In the genomic region with DNA sequence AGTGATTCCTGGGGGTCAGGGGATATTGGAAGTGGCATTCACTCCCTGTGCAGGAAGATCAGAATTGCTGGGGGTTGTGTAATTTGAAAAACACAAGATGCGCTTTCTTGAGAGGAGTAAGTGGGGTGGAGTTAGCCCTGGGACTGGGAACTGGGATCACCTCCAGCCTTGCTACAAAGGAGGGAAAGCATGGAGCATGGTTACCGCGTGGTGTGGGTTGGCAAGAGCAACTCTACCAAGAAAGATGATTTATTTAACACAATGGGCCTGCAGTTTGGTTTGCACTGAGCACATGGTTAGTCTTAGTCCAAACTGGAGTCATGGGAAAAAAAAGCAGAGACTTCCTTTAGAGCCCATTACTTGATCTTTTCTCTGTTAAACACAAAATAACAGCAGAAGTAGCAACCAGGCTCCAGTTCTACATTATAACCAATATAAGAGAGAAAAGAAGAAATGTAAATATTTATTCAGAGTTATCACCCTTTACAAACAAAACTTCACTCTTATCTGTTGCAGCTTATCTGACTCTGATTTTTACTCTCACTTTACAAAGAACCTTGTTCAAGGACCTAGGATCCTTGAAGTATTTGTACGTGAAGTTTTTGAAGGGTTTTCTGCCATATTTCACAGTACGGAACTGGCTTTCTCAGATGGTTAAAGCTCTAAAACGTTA, we compare ENCODE assay signal across 26 cellular contexts. TPM values are rescaled to one million over a fixed set of nuclear protein-coding genes. Genes with fewer than 3 reads are reported as not detected.
DNase-seq lines count a peak whose midpoint lies in the region; ATAC-seq, FAIRE-seq and TF ChIP-seq lines count a peak whose summit lies in the region.
"Had no signal": no experiment of that assay in that cellular context is flagged by ENCODE, and none has a peak within 500 bp of the region (broad histone marks: within the 10 kb centered on the region; RNA-seq: fewer than 3 reads in every experiment).

No MANE protein-coding gene starts in this region.

- H3K27ac ChIP-seq in CD8-positive, alpha-beta memory T cell (ENCODE audit: low read depth, low read length) = no peak overlapping the region
- peak overlapping the region; percentile 89 for H3K27ac ChIP-seq in VCaP
- H3K27ac ChIP-seq: spleen, thoracic aorta had no signal

- H3K4me3 ChIP-seq in CD8-positive, alpha-beta memory T cell (ENCODE audit: low read length) = no peak overlapping the region
- H3K4me3 ChIP-seq: lung, thoracic aorta had no signal

- H3K36me3 ChIP-seq in CD8-positive, alpha-beta memory T cell (ENCODE audit: insufficient read depth, low read length) = no peaks in the 10 kb centered on the region
- H3K36me3 ChIP-seq: spleen, thoracic aorta had no signal

- H3K4me3 Mint-ChIP-seq in CD8-positive, alpha-beta memory T cell = peak overlapping the region in 6 of 7 donors; percentile 25 to 98 (median 80)
- peak overlapping the region; percentile 55 for H3K4me3 Mint-ChIP-seq in memory B cell
- H3K4me3 Mint-ChIP-seq in stimulated activated naive B cell treated with anti-CD40 and anti-IgM and Interleukin-4, amounts not matched to agents 10 μg/mL and 1 μg/mL and 100 μg/mL, for 72 hours = no peak overlapping the region

- peaks cover 0 to 2% of the 10 kb centered on the region in 2 donors for H3K27me3 Mint-ChIP-seq in CD8-positive, alpha-beta memory T cell
- no peaks in the 10 kb centered on the region for H3K27me3 Mint-ChIP-seq in memory B cell
- H3K27me3 Mint-ChIP-seq in stimulated activated naive B cell treated with anti-CD40 and anti-IgM and Interleukin-4, amounts not matched to agents 10 μg/mL and 1 μg/mL and 100 μg/mL, for 72 hours = no peaks in the 10 kb centered on the region

- POLR2A ChIA-PET in CD8-positive, alpha-beta memory T cell (lab: Charles Lee) = interaction anchor here (0.6 kb wide), 1 partner anchor 22 kb away, joined by 3 read pairs; no protein-coding TSS in a partner anchor

- no peak for TF ChIP-seq CTCF in VCaP (conservative IDR thresholded peaks at IDR 0.05)

- CTCF ChIA-PET in CD8-positive, alpha-beta memory T cell (lab: Charles Lee) = interaction anchor here (0.6 to 1.8 kb wide), 3 partner anchors 11 to 56 kb away, joined by 3 to 7 read pairs (median 4); no protein-coding TSS in a partner anchor

- no peak for FAIRE-seq in HTR-8/SVneo (lab: Jason Lieb, UNC)
- FAIRE-seq: GM18507, TTC549 had no signal

- peaks cover 42% of the 10 kb centered on the region for H3K4me1 ChIP-seq in CD8-positive, alpha-beta memory T cell (ENCODE audit: insufficient read depth, low read length)

- H3K27ac Mint-ChIP-seq in CD8-positive, alpha-beta memory T cell = peak overlapping the region in 1 of 8 donors; percentile 29
- H3K27ac Mint-ChIP-seq in memory B cell = peak overlapping the region; percentile 98
- H3K27ac Mint-ChIP-seq in stimulated activated naive B cell treated with anti-CD40 and anti-IgM and Interleukin-4, amounts not matched to agents 10 μg/mL and 1 μg/mL and 100 μg/mL, for 72 hours = peak overlapping the region; percentile 16

- peaks cover 0 to 2% (median 0%) of the 10 kb centered on the region in 5 donors for H3K9me3 Mint-ChIP-seq in CD8-positive, alpha-beta memory T cell
- no peaks in the 10 kb centered on the region for H3K9me3 Mint-ChIP-seq in memory B cell
- H3K9me3 Mint-ChIP-seq in stimulated activated naive B cell treated with anti-CD40 and anti-IgM and Interleukin-4, amounts not matched to agents 10 μg/mL and 1 μg/mL and 100 μg/mL, for 72 hours = no peaks in the 10 kb centered on the region

- ATAC-seq in memory B cell (ENCODE audit: low read depth) = no peak
- no peak for ATAC-seq in stimulated activated naive B cell treated with anti-CD40 and anti-IgM and Interleukin-4, amounts not matched to agents 10 μg/mL and 1 μg/mL and 100 μg/mL, for 72 hours (replicated peaks)
- no peak for ATAC-seq in esophagus mucosa
- ATAC-seq: Panc1 had no signal

- H3K27me3 ChIP-seq in CD8-positive, alpha-beta memory T cell (ENCODE audit: insufficient read depth, low read length, poor library complexity, severe bottlenecking) = no peaks in the 10 kb centered on the region
- H3K27me3 ChIP-seq: spleen had no signal

- DNase-seq in CD8-positive, alpha-beta memory T cell = no peak
- DNase-seq in memory B cell (ENCODE audit: low spot score in 2 of 2) (no peak), cerebellar cortex (ENCODE audit: low spot score) (no peak), HTR-8/SVneo (ENCODE audit: insufficient read length, low spot score) (no peak)
- DNase-seq in stimulated activated naive B cell treated with anti-CD40 and anti-IgM and Interleukin-4, amounts not matched to agents 10 μg/mL and 1 μg/mL and 100 μg/mL, for 72 hours = no peak
- DNase-seq: activated CD4-positive, alpha-beta T cell treated with anti-CD3 and anti-CD28 coated beads for 1 hour; amniotic stem cell; DMS79; GOT3; KBM-7; NCI-H146; NCI-H510A; NK-92 treated with Interleukin-12 subunit alpha and Interleukin-12 subunit beta, amount 100 ng/mL, for 24 hours; SIG-M5; spleen; stimulated activated CD4-positive, alpha-beta T cell treated with anti-CD3 and anti-CD28 coated beads, Interleukin-4, amount 100 ng/mL, for 1 hour; stimulated activated naive CD4-positive, alpha-beta T cell; T-helper 1 cell had no signal

- H3K4me1 Mint-ChIP-seq in CD8-positive, alpha-beta memory T cell = peaks cover 36 to 53% (median 48%) of the 10 kb centered on the region in 3 donors
- H3K4me1 Mint-ChIP-seq in memory B cell = peaks cover 43% of the 10 kb centered on the region
- peaks cover 37 to 67% of the 10 kb centered on the region in 2 donors for H3K4me1 Mint-ChIP-seq in stimulated activated naive B cell treated with anti-CD40 and anti-IgM and Interleukin-4, amounts not matched to agents 10 μg/mL and 1 μg/mL and 100 μg/mL, for 72 hours

- no peaks in the 10 kb centered on the region for H3K9me3 ChIP-seq in CD8-positive, alpha-beta memory T cell (ENCODE audit: low read length)
- H3K9me3 ChIP-seq: spleen, thoracic aorta had no signal

- H3K36me3 Mint-ChIP-seq in CD8-positive, alpha-beta memory T cell = peaks cover 0 to 19% (median 6%) of the 10 kb centered on the region in 3 donors
- no peaks in the 10 kb centered on the region for H3K36me3 Mint-ChIP-seq in memory B cell
- H3K36me3 Mint-ChIP-seq in stimulated activated naive B cell treated with anti-CD40 and anti-IgM and Interleukin-4, amounts not matched to agents 10 μg/mL and 1 μg/mL and 100 μg/mL, for 72 hours = peaks cover 22% of the 10 kb centered on the region in 2 donors

RNA-seq across cellular contexts. Expression of gene NIN, which starts 2.1 kb away (rescaled TPM):
- 10 to 100 TPM; 73.8 to 77.8 TPM for total RNA-seq in CD8-positive, alpha-beta memory T cell
- polyA plus RNA-seq in CD8-positive, alpha-beta memory T cell = 64.3 TPM
- total RNA-seq in esophagus mucosa = 31.9 TPM

RNA-seq across cellular contexts. Expression of gene ABHD12B, which starts 38.8 kb away (rescaled TPM):
- total RNA-seq in CD8-positive, alpha-beta memory T cell = not detected
- polyA plus RNA-seq in CD8-positive, alpha-beta memory T cell = not detected
- 0.32 TPM for total RNA-seq in esophagus mucosa
- total RNA-seq: dermis microvascular lymphatic vessel endothelial cell, spleen, thoracic aorta had no signal
- polyA plus RNA-seq: spleen had no signal

Comparison
In these comparisons a context has a peak if more than half of its experiments do, and no peak if none do; other contexts are left out.
1. H3K4me3 Mint-ChIP-seq: peak in CD8-positive, alpha-beta memory T cell (6 of 7) and memory B cell (single experiment); none in stimulated activated naive B cell treated with anti-CD40 and anti-IgM and Interleukin-4, amounts not matched to agents 10 μg/mL and 1 μg/mL and 100 μg/mL, for 72 hours (0 of 2).